9 cellular contexts compared by ENCODE assay signal in the genomic region with DNA sequence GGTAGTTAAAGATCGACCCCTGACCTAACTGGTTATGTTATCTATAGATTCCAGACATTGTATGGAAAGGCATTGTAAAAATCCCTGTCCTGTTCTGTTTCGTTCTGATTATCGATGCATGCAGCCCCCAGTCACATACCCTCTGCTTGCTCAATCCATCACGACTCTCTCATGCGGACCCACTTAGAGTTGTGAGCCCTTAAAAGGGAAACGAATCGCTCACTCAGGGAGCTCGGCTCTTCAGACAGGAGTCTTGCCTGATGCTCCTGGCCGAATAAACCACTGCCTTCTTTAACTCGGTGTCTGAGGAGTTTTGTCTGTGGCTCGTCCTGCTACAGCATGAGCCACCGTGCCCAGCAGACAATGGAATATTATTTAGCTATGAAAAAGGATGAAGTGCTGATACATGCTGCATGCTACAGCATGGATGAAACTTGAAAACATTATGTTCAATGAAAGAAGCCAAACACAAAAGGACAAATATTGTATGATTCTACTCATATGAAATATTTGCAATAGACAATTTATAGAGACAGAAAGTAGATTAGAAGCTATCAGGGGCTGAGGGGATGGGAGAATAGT. TPM values are rescaled to one million over a fixed set of nuclear protein-coding genes. Genes with fewer than 3 reads are reported as not detected.
DNase-seq lines count a peak whose midpoint lies in the region; ATAC-seq and TF ChIP-seq lines count a peak whose summit lies in the region.
"Had no signal": no experiment of that assay in that cellular context is flagged by ENCODE, and none has a peak within 500 bp of the region (broad histone marks: within the 10 kb centered on the region; RNA-seq: fewer than 3 reads in every experiment).

No MANE protein-coding gene starts in this region.

- peak overlapping the region; percentile 6; the same call in 1 of the 2 replicates for H3K9ac ChIP-seq in HCT116 (ENCODE audit: low read length)

- peak overlapping the region; percentile 48 for H2AFZ ChIP-seq in HCT116 (ENCODE audit: low read depth, low read length, poor library complexity, severe bottlenecking)

- no peaks in the 10 kb centered on the region for H3K27me3 Mint-ChIP-seq in activated naive CD8-positive, alpha-beta T cell treated with anti-CD3 and anti-CD28 coated beads, Interleukin-2, amount 50 U/mL, for 24 hours
- H3K27me3 Mint-ChIP-seq in natural killer cell treated with Interleukin-12 subunit alpha and Interleukin-12 subunit beta and Interleukin-15 and Interleukin-18, amount 100 ng/mL, for 72 hours: peaks cover 0 to 5% of the 10 kb centered on the region in 2 donors

- H3K27ac ChIP-seq in HCT116 (ENCODE audit: low read depth, low read length): 0 out of 2 replicates have a peak overlapping the region, but pooled peaks have one; percentile 3
- no peak overlapping the region for H3K27ac ChIP-seq in sigmoid colon

- TF ChIP-seq EP300 in sigmoid colon (IDR thresholded peaks at IDR 0.05): no peak

- peak overlapping the region; percentile 76 for H3K4me3 Mint-ChIP-seq in activated naive CD8-positive, alpha-beta T cell treated with anti-CD3 and anti-CD28 coated beads, Interleukin-2, amount 50 U/mL, for 24 hours
- peak overlapping the region; percentile 75 for H3K4me3 Mint-ChIP-seq in natural killer cell treated with Interleukin-12 subunit alpha and Interleukin-12 subunit beta and Interleukin-15 and Interleukin-18, amount 100 ng/mL, for 72 hours

- DNase-seq in BE2C (no peak), HCT116 (ENCODE audit: low read depth, low spot score) (no peak), sigmoid colon (no peak)
- DNase-seq in activated naive CD8-positive, alpha-beta T cell treated with anti-CD3 and anti-CD28 coated beads, Interleukin-2, amount 50 U/mL, for 24 hours: no peak
- no peak for DNase-seq in natural killer cell treated with Interleukin-12 subunit alpha and Interleukin-12 subunit beta and Interleukin-15 and Interleukin-18, amount 100 ng/mL, for 72 hours (ENCODE audit: low spot score)
- DNase-seq in activated effector memory CD4-positive, alpha-beta T cell treated with Interleukin-2 at 50 U/mL for 16 hours: no peak

- H3K9me3 Mint-ChIP-seq in activated naive CD8-positive, alpha-beta T cell treated with anti-CD3 and anti-CD28 coated beads, Interleukin-2, amount 50 U/mL, for 24 hours: no peaks in the 10 kb centered on the region
- no peaks in the 10 kb centered on the region for H3K9me3 Mint-ChIP-seq in natural killer cell treated with Interleukin-12 subunit alpha and Interleukin-12 subunit beta and Interleukin-15 and Interleukin-18, amount 100 ng/mL, for 72 hours

- H3K27me3 ChIP-seq in BE2C (no peaks in the 10 kb centered on the region), HCT116 (ENCODE audit: insufficient read depth, low read length) (no peaks in the 10 kb centered on the region), sigmoid colon (peaks cover 0 to 8% (median 0%) of the 10 kb centered on the region in 3 donors)

- H3K4me2 ChIP-seq in HCT116 (ENCODE audit: low read length): peak overlapping the region; percentile 62

- H3K36me3 ChIP-seq in BE2C (no peaks in the 10 kb centered on the region), HCT116 (ENCODE audit: control insufficient read depth in 1 of 2, insufficient read depth in 2 of 2, low read length in 2 of 2) (no peaks in the 10 kb centered on the region), sigmoid colon (no peaks in the 10 kb centered on the region)

- H3K4me1 ChIP-seq in BE2C (no peaks in the 10 kb centered on the region), HCT116 (ENCODE audit: control insufficient read depth in 1 of 2, insufficient read depth in 2 of 2, low read length in 2 of 2) (peaks cover 0 to 12% of the 10 kb centered on the region in 2 experiments; a peak in 2 of 4 replicates), sigmoid colon (peaks cover 0 to 8% (median 4%) of the 10 kb centered on the region in 4 donors)

- no peaks in the 10 kb centered on the region for H3K9me2 ChIP-seq in HCT116 (ENCODE audit: insufficient read depth)

- intact Hi-C loops in HCT116 (cut with micrococcal nuclease) (loop anchor here (1.0 kb wide), 2 partner anchors 15 to 53 kb away; no protein-coding TSS in a partner anchor), sigmoid colon (cut with DNase I) (loop anchor here (2.0 to 10.0 kb wide), 2 partner anchors 53 to 277 kb away; no protein-coding TSS in a partner anchor)

- no peaks in the 10 kb centered on the region for H4K20me1 ChIP-seq in HCT116 (ENCODE audit: insufficient read depth)

- 82 to 84% methylated on average over 12 of the region's 12 CpGs for WGBS in sigmoid colon, 2 donors

- TF ChIP-seq RAD21 in HCT116 (IDR thresholded peaks at IDR 0.05; ENCODE audit: low read depth): no peak

- no peak overlapping the region for H3K27ac Mint-ChIP-seq in activated naive CD8-positive, alpha-beta T cell treated with anti-CD3 and anti-CD28 coated beads, Interleukin-2, amount 50 U/mL, for 24 hours
- peak overlapping the region; percentile 43 to 66 for H3K27ac Mint-ChIP-seq in natural killer cell treated with Interleukin-12 subunit alpha and Interleukin-12 subunit beta and Interleukin-15 and Interleukin-18, amount 100 ng/mL, for 72 hours

- H3K4me3 ChIP-seq in BE2C (ENCODE audit: low read depth, low read length) (peak overlapping the region; percentile 54), HCT116 (replicated peaks in 1 of 2; ENCODE audit: low read depth in 1 of 2, low read length in 2 of 2) (peak overlapping the region; percentile 45 to 46), sigmoid colon (no peak overlapping the region)

- TF ChIP-seq POLR2A in HCT116 (IDR thresholded peaks at IDR 0.05; ENCODE audit: borderline replicate concordance, extremely low read depth, insufficient read depth, insufficient read length) (no peak), sigmoid colon (IDR thresholded peaks at IDR 0.05) (no peak)

- no peaks in the 10 kb centered on the region for H3K36me3 Mint-ChIP-seq in activated naive CD8-positive, alpha-beta T cell treated with anti-CD3 and anti-CD28 coated beads, Interleukin-2, amount 50 U/mL, for 24 hours (ENCODE audit: low read depth)
- H3K36me3 Mint-ChIP-seq in natural killer cell treated with Interleukin-12 subunit alpha and Interleukin-12 subunit beta and Interleukin-15 and Interleukin-18, amount 100 ng/mL, for 72 hours: no peaks in the 10 kb centered on the region

- BruUV-seq in HCT116 (replicated peaks; lab: Mats Ljungman, UMichigan): TSS peak; percentile 97

- RAD21 ChIA-PET in HCT116 (lab: Charles Lee; ENCODE audit: low non-redundant PET in 1 of 2, low total read pairs in 2 of 2, uncharacterized antibody in 2 of 2, unreplicated experiment in 2 of 2): interaction anchor here (0.6 to 1.7 kb wide), 7 partner anchors 15 to 53 kb away, joined by 3 to 14 read pairs (median 3); no protein-coding TSS in a partner anchor

- H3K9me3 ChIP-seq in BE2C (no peaks in the 10 kb centered on the region), HCT116 (ENCODE audit: control insufficient read depth in 1 of 2, insufficient read depth in 1 of 2, low read depth in 1 of 2, low read length in 2 of 2) (no peaks in the 10 kb centered on the region), sigmoid colon (no peaks in the 10 kb centered on the region)

- H3K79me2 ChIP-seq in HCT116 (ENCODE audit: insufficient read depth, low read length): no peaks in the 10 kb centered on the region

- peaks cover 8% of the 10 kb centered on the region for H3K4me1 Mint-ChIP-seq in activated naive CD8-positive, alpha-beta T cell treated with anti-CD3 and anti-CD28 coated beads, Interleukin-2, amount 50 U/mL, for 24 hours
- H3K4me1 Mint-ChIP-seq in natural killer cell treated with Interleukin-12 subunit alpha and Interleukin-12 subunit beta and Interleukin-15 and Interleukin-18, amount 100 ng/mL, for 72 hours (ENCODE audit: low read depth in 2 of 2): peaks cover 11 to 13% of the 10 kb centered on the region in 2 donors

- POLR2A ChIA-PET in HCT116 (lab: Charles Lee): interaction anchor here (1.0 to 1.7 kb wide), 13 partner anchors 9 to 216 kb away, joined by 3 to 38 read pairs (median 6); partner anchors contain the start of genes GCAT, GGA1, LGALS1 and LGALS2

- ATAC-seq in HCT116: no peak
- ATAC-seq in activated naive CD8-positive, alpha-beta T cell treated with anti-CD3 and anti-CD28 coated beads, Interleukin-2, amount 50 U/mL, for 24 hours: no peak
- no peak for ATAC-seq in natural killer cell treated with Interleukin-12 subunit alpha and Interleukin-12 subunit beta and Interleukin-15 and Interleukin-18, amount 100 ng/mL, for 72 hours
- ATAC-seq in GM19023 (IDR thresholded peaks at IDR 0.05; ENCODE audit: unreplicated experiment): no peak
- no peak for ATAC-seq in HG02973 (IDR thresholded peaks at IDR 0.05; ENCODE audit: unreplicated experiment)

- TF ChIP-seq CTCF in BE2C (IDR thresholded peaks at IDR 0.05; ENCODE audit: low read depth, low read length) (no peak), HCT116 (IDR thresholded peaks at IDR 0.05 in 2 of 3, conservative IDR thresholded peaks at IDR 0.05 in 1 of 3; ENCODE audit: borderline replicate concordance in 1 of 3, insufficient read depth in 1 of 3, low read depth in 2 of 3, low read length in 2 of 3) (no peak), sigmoid colon (IDR thresholded peaks at IDR 0.05) (no peak)

- CTCF ChIA-PET in HCT116 (lab: Charles Lee): interaction anchor here (0.7 to 3.3 kb wide), 30 partner anchors 9 to 816 kb away, joined by 3 to 74 read pairs (median 5); partner anchors contain the start of genes GGA1, IFT27, LGALS1 and PDXP

RNA-seq across cellular contexts. Expression of gene LGALS2, which starts 12.0 kb away (rescaled TPM):
- not detected for polyA plus RNA-seq in BE2C (2012; ENCODE audit: insufficient read depth, insufficient read length, low read depth)
- total RNA-seq in HCT116 (2021; ENCODE audit: unreplicated experiment) (not detected), sigmoid colon (not detected)
- polyA plus RNA-seq in HCT116 (2012): 0.61 TPM in 1 of 2 replicates, not detected in the other
- total RNA-seq in natural killer cell treated with Interleukin-12 subunit alpha and Interleukin-12 subunit beta and Interleukin-15 and Interleukin-18, amount 100 ng/mL, for 72 hours: not detected
- polyA plus RNA-seq in sigmoid colon: 100 to 1,000 TPM in 2 of 3 donors, 10 to 100 TPM in 1; 61.9 to 155 (median 147) TPM
- total RNA-seq: dermis microvascular lymphatic vessel endothelial cell had no signal

RNA-seq across cellular contexts. Expression of gene GGA1, which starts 16.7 kb away (rescaled TPM):
- polyA plus RNA-seq in BE2C (2012; ENCODE audit: insufficient read depth, insufficient read length, low read depth): 131 TPM
- total RNA-seq in HCT116 (2021; ENCODE audit: unreplicated experiment) (89.8 TPM), sigmoid colon (10 to 100 TPM; 26.4 to 59.8 (median 42.3) TPM)
- 61.4 and 61.5 TPM in 2 replicates for polyA plus RNA-seq in HCT116 (2012)
- 100 to 1,000 TPM in 1 of 2 donors, 10 to 100 TPM in 1; 85.5 to 142 TPM for total RNA-seq in natural killer cell treated with Interleukin-12 subunit alpha and Interleukin-12 subunit beta and Interleukin-15 and Interleukin-18, amount 100 ng/mL, for 72 hours
- polyA plus RNA-seq in sigmoid colon: 10 to 100 TPM; 25.2 to 77.4 (median 34.4) TPM

RNA-seq across cellular contexts. Expression of gene CDC42EP1, which starts 31.6 kb away (rescaled TPM):
- 2.3 TPM for polyA plus RNA-seq in BE2C (2012; ENCODE audit: insufficient read depth, insufficient read length, low read depth)
- total RNA-seq in HCT116 (2021; ENCODE audit: unreplicated experiment): 160 TPM
- polyA plus RNA-seq in HCT116 (2012): 184 and 199 TPM in 2 replicates
- total RNA-seq in natural killer cell treated with Interleukin-12 subunit alpha and Interleukin-12 subunit beta and Interleukin-15 and Interleukin-18, amount 100 ng/mL, for 72 hours: 1 to 10 TPM; 1.9 to 3.5 TPM
- 10 to 100 TPM; 14.6 to 28.0 (median 20.7) TPM for total RNA-seq in sigmoid colon
- polyA plus RNA-seq in sigmoid colon: 10 to 100 TPM; 22.2 to 64.1 (median 24.6) TPM

RNA-seq across cellular contexts. Expression of gene SH3BP1, which starts 47.6 kb away (rescaled TPM):
- 28.4 TPM for polyA plus RNA-seq in BE2C (2012; ENCODE audit: insufficient read depth, insufficient read length, low read depth)
- total RNA-seq in HCT116 (2021; ENCODE audit: unreplicated experiment) (48.4 TPM), sigmoid colon (1 to 10 TPM; 1.4 to 6.9 (median 4.7) TPM)
- 72.9 and 82.7 TPM in 2 replicates for polyA plus RNA-seq in HCT116 (2012)
- total RNA-seq in natural killer cell treated with Interleukin-12 subunit alpha and Interleukin-12 subunit beta and Interleukin-15 and Interleukin-18, amount 100 ng/mL, for 72 hours: 100 to 1,000 TPM; 160 to 229 TPM
- 10 to 100 TPM; 35.4 to 71.2 (median 58.5) TPM for polyA plus RNA-seq in sigmoid colon

Comparison
In these comparisons a context has a peak if more than half of its experiments do, and no peak if none do; other contexts are left out.
1. H3K4me3 ChIP-seq: peak in BE2C (single experiment) and HCT116 (2 of 2); none in sigmoid colon (0 of 4).